Comparison of ENCODE assay signal across 8 cellular contexts in genomic region chr13:44231786-44232516, GRCh38.
DNase-seq lines count a peak whose midpoint lies in the region; ATAC-seq and TF ChIP-seq lines count a peak whose summit lies in the region.

No MANE protein-coding gene starts in this region.

- ATAC-seq in body of pancreas: peak; percentile 99
- ATAC-seq in left lung: peak; percentile 95
- no peak for ATAC-seq in HG03039 (IDR thresholded peaks at IDR 0.05; ENCODE audit: unreplicated experiment)
- no peak for ATAC-seq in HG03457 (IDR thresholded peaks at IDR 0.05; ENCODE audit: unreplicated experiment)

- WGBS in body of pancreas, 2 donors: 61 to 66% methylated on average over 15 of the region's 15 CpGs

- no peaks in the 10 kb centered on the region for H3K27me3 ChIP-seq in body of pancreas
- H3K27me3 ChIP-seq in left lung: no peaks in the 10 kb centered on the region

- intact Hi-C loops in body of pancreas (cut with DNase I): no loop called here
- intact Hi-C loops in left lung (cut with DNase I): no loop called here

- peaks cover 22% of the 10 kb centered on the region for H3K4me1 ChIP-seq in body of pancreas
- H3K4me1 ChIP-seq in left lung: peaks cover 20 to 25% of the 10 kb centered on the region in 2 donors

- no peaks in the 10 kb centered on the region for H3K9me3 ChIP-seq in body of pancreas
- no peaks in the 10 kb centered on the region for H3K9me3 ChIP-seq in left lung

- TF ChIP-seq CTCF in body of pancreas (IDR thresholded peaks at IDR 0.05) (peak in 2 of 7 experiments; percentile 32 to 39), left lung (IDR thresholded peaks at IDR 0.05) (no peak)

- H3K27ac ChIP-seq in body of pancreas (peak overlapping the region; percentile 67 to 82 (median 74)), left lung (peak overlapping the region; percentile 34 to 49)

- H3K36me3 ChIP-seq in body of pancreas (replicated peaks in 1 of 2; ENCODE audit: insufficient read depth in 1 of 2, low read depth in 2 of 2) (no peaks in the 10 kb centered on the region), left lung (no peaks in the 10 kb centered on the region)

- no peak overlapping the region for H3K4me3 ChIP-seq in body of pancreas
- H3K4me3 ChIP-seq in left lung: no peak overlapping the region

- peak in 2 of 3 donors; percentile 23 to 39 for TF ChIP-seq POLR2A in body of pancreas (IDR thresholded peaks at IDR 0.05)

- peak; percentile 11 for DNase-seq in stimulated activated CD4-positive, alpha-beta T cell treated with anti-CD3 and anti-CD28 coated beads, Interleukin-1b, Interleukin-23, amount 100 ng/mL, for 48 hours
- DNase-seq in stimulated activated CD4-positive, alpha-beta T cell treated with anti-CD3 and anti-CD28 coated beads, Interleukin-2, amount 100 ng/mL, for 48 hours: no peak
- peak; percentile 88 to 91 (median 89) for DNase-seq in body of pancreas
- DNase-seq in left lung: peak; percentile 83 to 85
- no peak for DNase-seq in NAMALWA (ENCODE audit: low spot score)
- no peak for DNase-seq in NCI-H446 (lab: John Stamatoyannopoulos, UW)

Comparison
In these comparisons a context has a peak if more than half of its experiments do, and no peak if none do; other contexts are left out.
1. DNase-seq: peak in stimulated activated CD4-positive, alpha-beta T cell treated with anti-CD3 and anti-CD28 coated beads, Interleukin-1b, Interleukin-23, amount 100 ng/mL, for 48 hours (single experiment), body of pancreas (4 of 4) and left lung (2 of 2); none in stimulated activated CD4-positive, alpha-beta T cell treated with anti-CD3 and anti-CD28 coated beads, Interleukin-2, amount 100 ng/mL, for 48 hours (0 of 2), NAMALWA (single experiment) and NCI-H446 (0 of 2).
2. ATAC-seq: peak in body of pancreas (single experiment) and left lung (single experiment); none in HG03039 (single experiment) and HG03457 (single experiment).